Comparison of ENCODE assay signal across 9 cellular contexts in the genomic region with DNA sequence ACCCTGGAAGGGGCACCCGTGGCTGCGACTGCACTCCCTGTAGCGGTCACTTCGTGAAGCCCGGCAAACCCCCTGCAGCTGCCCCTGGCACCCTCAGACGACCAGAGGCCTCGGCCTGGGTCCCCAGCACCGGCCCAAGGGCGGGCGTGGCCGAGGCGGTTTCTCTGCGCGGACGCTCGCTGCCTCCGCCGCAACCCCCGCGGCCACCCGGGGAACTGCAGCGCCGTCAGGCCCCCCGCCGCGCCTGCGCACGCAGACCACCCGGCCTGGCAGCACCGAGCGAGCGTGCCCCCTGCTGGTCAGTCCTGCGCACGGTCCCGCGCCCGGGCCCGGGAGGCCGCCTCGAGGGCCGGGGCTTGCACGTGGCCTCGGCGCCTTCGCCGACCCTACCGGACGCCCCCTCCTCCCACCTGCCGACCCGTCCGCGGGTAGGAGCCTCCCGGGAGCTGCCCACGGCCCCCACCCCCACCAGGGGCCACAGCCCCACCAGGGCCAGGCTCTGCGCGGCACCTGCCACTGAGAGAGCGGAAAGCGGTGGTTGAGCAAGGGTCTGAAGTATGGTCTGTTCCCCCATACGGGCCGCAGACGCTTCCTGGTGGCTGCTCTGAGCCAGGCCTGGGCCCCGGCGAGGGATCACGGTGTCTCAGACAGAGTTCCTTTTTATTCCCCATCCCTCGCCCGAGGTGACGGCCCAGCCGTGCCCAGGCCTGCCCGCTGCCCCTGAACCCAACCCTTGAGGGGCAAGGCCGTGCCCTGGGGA. TPM values are rescaled to one million over a fixed set of nuclear protein-coding genes. Genes with fewer than 3 reads are reported as not detected.
DNase-seq lines count a peak whose midpoint lies in the region; ATAC-seq and TF ChIP-seq lines count a peak whose summit lies in the region.
"Had no signal": no experiment of that assay in that cellular context is flagged by ENCODE, and none has a peak within 500 bp of the region (broad histone marks: within the 10 kb centered on the region; RNA-seq: fewer than 3 reads in every experiment).

No MANE protein-coding gene starts in this region.

- H2BK5ac ChIP-seq in mesendoderm (ENCODE audit: low read length) = no peak overlapping the region

- H4K8ac ChIP-seq in mesendoderm (ENCODE audit: low read depth, low read length) = no peak overlapping the region

- peak overlapping the region; percentile 57 for H3K4me2 ChIP-seq in mesendoderm (ENCODE audit: low read length)

- no peak overlapping the region for H4K5ac ChIP-seq in mesendoderm (ENCODE audit: low read length)

- no peak overlapping the region for H3K27ac Mint-ChIP-seq in CD14-positive monocyte
- H3K27ac Mint-ChIP-seq in activated CD8-positive, alpha-beta T cell treated with anti-CD3 and anti-CD28 coated beads, Interleukin-2, amount 10 ng/mL, durations not matched to agents 7 days and 5 days = peak overlapping the region; percentile 55

- intact Hi-C loops in CD14-positive monocyte (cut with micrococcal nuclease) = loop anchor here (2.0 to 10.0 kb wide), 2 partner anchors 65 to 155 kb away; a partner anchor contains a TSS

- H3K27me3 Mint-ChIP-seq in CD14-positive monocyte (ENCODE audit: low read depth in 3 of 3) = peaks cover 8 to 12% (median 8%) of the 10 kb centered on the region in 3 donors
- peaks cover 4% of the 10 kb centered on the region for H3K27me3 Mint-ChIP-seq in activated CD8-positive, alpha-beta T cell treated with anti-CD3 and anti-CD28 coated beads, Interleukin-2, amount 10 ng/mL, durations not matched to agents 7 days and 5 days (ENCODE audit: low read depth)

- no peak overlapping the region for H3K27ac ChIP-seq in effector memory CD4-positive, alpha-beta T cell (ENCODE audit: insufficient read depth, low read length, poor library complexity, severe bottlenecking)
- no peak overlapping the region for H3K27ac ChIP-seq in mesendoderm (ENCODE audit: low read depth, low read length)

- H3K56ac ChIP-seq in mesendoderm (ENCODE audit: low read length) = peak overlapping the region; percentile 91

- WGBS in mesendoderm (ENCODE audit: extremely low coverage, insufficient coverage, low lambda C conversion rate) = no CpG with 5 or more reads among the region's 70 CpGs

- H3K4me1 Mint-ChIP-seq in CD14-positive monocyte = peaks cover 20% of the 10 kb centered on the region
- H3K4me1 Mint-ChIP-seq in activated CD8-positive, alpha-beta T cell treated with anti-CD3 and anti-CD28 coated beads, Interleukin-2, amount 10 ng/mL, durations not matched to agents 7 days and 5 days (ENCODE audit: low read depth) = peaks cover 2% of the 10 kb centered on the region

- no peak overlapping the region for H2BK120ac ChIP-seq in mesendoderm (ENCODE audit: low read depth, low read length)

- H3K18ac ChIP-seq in mesendoderm (ENCODE audit: low read length) = peak overlapping the region; percentile 89

- H3K79me1 ChIP-seq in mesendoderm (ENCODE audit: low read length) = no peaks in the 10 kb centered on the region

- peak overlapping the region; percentile 49 for H3K4me3 ChIP-seq in effector memory CD4-positive, alpha-beta T cell (ENCODE audit: insufficient read depth, low read depth, low read length, poor library complexity, severe bottlenecking)
- no peak overlapping the region for H3K4me3 ChIP-seq in mesendoderm (ENCODE audit: low read length)

- peak overlapping the region; percentile 60 for H3K4ac ChIP-seq in mesendoderm (ENCODE audit: low read depth, low read length)

- H3K9me3 ChIP-seq in effector memory CD4-positive, alpha-beta T cell (ENCODE audit: control insufficient read depth, low read length) = no peaks in the 10 kb centered on the region

- peak; percentile 100 for TF ChIP-seq CTCF in CD14-positive monocyte (IDR thresholded peaks at IDR 0.05)

- no peak overlapping the region for H2AK5ac ChIP-seq in mesendoderm (ENCODE audit: low read length)

- POLR2A ChIA-PET in activated CD8-positive, alpha-beta T cell treated with anti-CD3 and anti-CD28 coated beads, Interleukin-2, amount 10 ng/mL, durations not matched to agents 7 days and 5 days (lab: Charles Lee) = interaction anchor here (1.1 kb wide), 1 partner anchor 35 kb away, joined by 4 read pairs; a partner anchor contains a TSS

- no peak overlapping the region for H3K23ac ChIP-seq in mesendoderm (ENCODE audit: low read length)

- CTCF ChIA-PET in activated CD8-positive, alpha-beta T cell treated with anti-CD3 and anti-CD28 coated beads, Interleukin-2, amount 10 ng/mL, durations not matched to agents 7 days and 5 days (lab: Charles Lee) = interaction anchor here (0.7 to 2.8 kb wide), 14 partner anchors 9 to 470 kb away, joined by 3 to 14 read pairs (median 3); a partner anchor contains a TSS

- peak overlapping the region; percentile 80 to 87 for H3K4me3 Mint-ChIP-seq in CD14-positive monocyte
- peak overlapping the region; percentile 63 for H3K4me3 Mint-ChIP-seq in activated CD8-positive, alpha-beta T cell treated with anti-CD3 and anti-CD28 coated beads, Interleukin-2, amount 10 ng/mL, durations not matched to agents 7 days and 5 days

- H3K79me2 ChIP-seq in mesendoderm (ENCODE audit: control insufficient read depth, insufficient read depth, low read length) = no peaks in the 10 kb centered on the region

- H3K36me3 ChIP-seq in effector memory CD4-positive, alpha-beta T cell (ENCODE audit: control insufficient read depth, insufficient read depth, low read length) = no peaks in the 10 kb centered on the region
- no peaks in the 10 kb centered on the region for H3K36me3 ChIP-seq in mesendoderm (ENCODE audit: control insufficient read depth, insufficient read depth, low read length)

- peak overlapping the region; percentile 66 for H3K9ac ChIP-seq in mesendoderm (ENCODE audit: low read length)

- DNase-seq in CD14-positive monocyte (ENCODE audit: low spot score) (peak; percentile 90), NCI-H82 (lab: John Stamatoyannopoulos, UW) (peak; percentile 89), mesendoderm (peak; percentile 82)
- peak; percentile 92 for DNase-seq in activated CD8-positive, alpha-beta T cell treated with anti-CD3 and anti-CD28 coated beads, Interleukin-2, amount 10 ng/mL, durations not matched to agents 7 days and 5 days
- peak; percentile 78 to 87 (median 85) for DNase-seq in effector memory CD4-positive, alpha-beta T cell
- DNase-seq in stimulated activated CD8-positive, alpha-beta memory T cell treated with anti-CD3 and anti-CD28 coated beads, Interleukin-12 subunit alpha, Interleukin-12 subunit beta, amount 100 ng/mL, for 1 hour (ENCODE audit: low read depth) = peak; percentile 90

- no peak overlapping the region for H2BK15ac ChIP-seq in mesendoderm (replicated peaks; ENCODE audit: low read depth)

- peaks cover 10% of the 10 kb centered on the region for H3K4me1 ChIP-seq in effector memory CD4-positive, alpha-beta T cell (ENCODE audit: control insufficient read depth, insufficient read depth, low read length, poor library complexity, severe bottlenecking)
- no peaks in the 10 kb centered on the region for H3K4me1 ChIP-seq in mesendoderm (ENCODE audit: control insufficient read depth, low read depth, low read length)

- H3K36me3 Mint-ChIP-seq in CD14-positive monocyte = no peaks in the 10 kb centered on the region
- no peaks in the 10 kb centered on the region for H3K36me3 Mint-ChIP-seq in activated CD8-positive, alpha-beta T cell treated with anti-CD3 and anti-CD28 coated beads, Interleukin-2, amount 10 ng/mL, durations not matched to agents 7 days and 5 days (ENCODE audit: low read depth)

- ATAC-seq in GM19372 (IDR thresholded peaks at IDR 0.05; ENCODE audit: low read depth, unreplicated experiment) (peak; percentile 79), HG03469 (IDR thresholded peaks at IDR 0.05; ENCODE audit: unreplicated experiment) (peak; percentile 78)
- peak; percentile 96 for ATAC-seq in activated CD8-positive, alpha-beta T cell treated with anti-CD3 and anti-CD28 coated beads, Interleukin-2, amount 10 ng/mL, durations not matched to agents 7 days and 5 days

- no peaks in the 10 kb centered on the region for H3K27me3 ChIP-seq in effector memory CD4-positive, alpha-beta T cell (replicated peaks; ENCODE audit: control insufficient read depth, insufficient read depth, low read length, poor library complexity, severe bottlenecking)
- no peaks in the 10 kb centered on the region for H3K27me3 ChIP-seq in mesendoderm (ENCODE audit: insufficient read depth, low read length, poor library complexity)

- H3K9me3 Mint-ChIP-seq in CD14-positive monocyte = no peaks in the 10 kb centered on the region
- H3K9me3 Mint-ChIP-seq in activated CD8-positive, alpha-beta T cell treated with anti-CD3 and anti-CD28 coated beads, Interleukin-2, amount 10 ng/mL, durations not matched to agents 7 days and 5 days (ENCODE audit: insufficient read depth) = no peaks in the 10 kb centered on the region

RNA-seq across cellular contexts. Expression of a gene that starts 11.5 kb away (rescaled TPM):
- not detected for polyA plus RNA-seq in CD14-positive monocyte
- not detected for total RNA-seq in activated CD8-positive, alpha-beta T cell treated with anti-CD3 and anti-CD28 coated beads, Interleukin-2, amount 10 ng/mL, durations not matched to agents 7 days and 5 days
- not detected for polyA plus RNA-seq in mesendoderm (2013, experiment 1 of 2)
- not detected for polyA plus RNA-seq in mesendoderm (2013, experiment 2 of 2)
- total RNA-seq: activated CD8-positive, alpha-beta memory T cell treated with anti-CD3 and anti-CD28 coated beads for 36 hours had no signal

RNA-seq across cellular contexts. Expression of a gene that starts 13.2 kb away (rescaled TPM):
- polyA plus RNA-seq in CD14-positive monocyte = 100 to 1,000 TPM; 416 to 427 TPM
- 10 to 100 TPM; 13.2 to 13.9 TPM for total RNA-seq in activated CD8-positive, alpha-beta T cell treated with anti-CD3 and anti-CD28 coated beads, Interleukin-2, amount 10 ng/mL, durations not matched to agents 7 days and 5 days
- 23.6 TPM for polyA plus RNA-seq in mesendoderm (2013, experiment 1 of 2)
- 24.3 TPM for polyA plus RNA-seq in mesendoderm (2013, experiment 2 of 2)

RNA-seq across cellular contexts. Expression of a gene that starts 24.7 kb away (rescaled TPM):
- polyA plus RNA-seq in CD14-positive monocyte = not detected
- under 1 TPM in 1 of 2 experiments, not detected in 1; 0.53 TPM for total RNA-seq in activated CD8-positive, alpha-beta T cell treated with anti-CD3 and anti-CD28 coated beads, Interleukin-2, amount 10 ng/mL, durations not matched to agents 7 days and 5 days
- polyA plus RNA-seq in mesendoderm (2013, experiment 1 of 2) = 0.08 TPM
- polyA plus RNA-seq in mesendoderm (2013, experiment 2 of 2) = 0.13 TPM

RNA-seq across cellular contexts. Expression of a gene that starts 29.6 kb away (rescaled TPM):
- polyA plus RNA-seq in CD14-positive monocyte = 100 to 1,000 TPM; 186 to 215 TPM
- 100 to 1,000 TPM; 141 to 147 TPM for total RNA-seq in activated CD8-positive, alpha-beta T cell treated with anti-CD3 and anti-CD28 coated beads, Interleukin-2, amount 10 ng/mL, durations not matched to agents 7 days and 5 days
- 149 TPM for polyA plus RNA-seq in mesendoderm (2013, experiment 1 of 2)
- polyA plus RNA-seq in mesendoderm (2013, experiment 2 of 2) = 156 TPM

RNA-seq across cellular contexts. Expression of a gene that starts 34.9 kb away (rescaled TPM):
- polyA plus RNA-seq in CD14-positive monocyte = 1,000 to 10,000 TPM; 1,893 to 2,136 TPM
- 1,000 to 10,000 TPM; 2,821 to 2,910 TPM for total RNA-seq in activated CD8-positive, alpha-beta T cell treated with anti-CD3 and anti-CD28 coated beads, Interleukin-2, amount 10 ng/mL, durations not matched to agents 7 days and 5 days
- polyA plus RNA-seq in mesendoderm (2013, experiment 1 of 2) = 5,567 TPM
- 5,746 TPM for polyA plus RNA-seq in mesendoderm (2013, experiment 2 of 2)
